ENCODE assay signal across 8 cellular contexts in genomic region chr9:137217276-137218211, GRCh38. TPM values are rescaled to one million over a fixed set of nuclear protein-coding genes. Genes with fewer than 3 reads are reported as not detected.
DNase-seq lines count a peak whose midpoint lies in the region; ATAC-seq and TF ChIP-seq lines count a peak whose summit lies in the region.
"Had no signal": no experiment of that assay in that cellular context is flagged by ENCODE, and none has a peak within 500 bp of the region (broad histone marks: within the 10 kb centered on the region; RNA-seq: fewer than 3 reads in every experiment).

No MANE protein-coding gene starts in this region.

- H3K4me1 ChIP-seq in tibial nerve, result peaks cover 0 to 55% (median 23%) of the 10 kb centered on the region in 4 donors

- H3K27ac ChIP-seq in VCaP, result peak overlapping the region; percentile 97
- H3K27ac ChIP-seq in tibial nerve, result peak overlapping the region in 3 of 4 donors; percentile 76 to 83 (median 80)

- TF ChIP-seq CTCF in VCaP (conservative IDR thresholded peaks at IDR 0.05), result no peak; the same call in 1 of the 2 replicates
- peak in 1 of 5 experiments; percentile 20 for TF ChIP-seq CTCF in tibial nerve (IDR thresholded peaks at IDR 0.05)

- H3K4me3 ChIP-seq in tibial nerve, result peak overlapping the region in 2 of 4 donors; percentile 31 to 40

- no peaks in the 10 kb centered on the region for H3K9me3 ChIP-seq in tibial nerve

- peak in 1 of 2 donors; percentile 29 for TF ChIP-seq POLR2A in tibial nerve (IDR thresholded peaks at IDR 0.05)

- H3K27me3 ChIP-seq in tibial nerve, result no peaks in the 10 kb centered on the region

- peaks cover 0 to 37% (median 0%) of the 10 kb centered on the region in 3 donors for H3K36me3 ChIP-seq in tibial nerve

- 52 to 65% methylated on average over 14 to 29 of the region's 36 CpGs for WGBS in tibial nerve, 2 donors

- peak; percentile 91 for DNase-seq in HT-29 (ENCODE audit: low spot score)
- peak; percentile 75 for DNase-seq in kidney tubule cell (ENCODE audit: low spot score)
- DNase-seq in tibial nerve (ENCODE audit: low spot score in 2 of 2), result peak; percentile 43 to 48
- DNase-seq in DMS114 treated with DMSO at 0.1 percent for 48 hours (lab: John Stamatoyannopoulos, UW; ENCODE audit: unreplicated experiment), result no peak
- DNase-seq in stimulated activated CD8-positive, alpha-beta memory T cell treated with anti-CD3 and anti-CD28 coated beads, Interleukin-4, amount 100 ng/mL, for 48 hours, result no peak
- DNase-seq: NCI-H1930 had no signal

- ATAC-seq in GM18858 (IDR thresholded peaks at IDR 0.05; ENCODE audit: unreplicated experiment), result no peak

- peak in 1 of 2 donors; percentile 53 for TF ChIP-seq EP300 in tibial nerve (IDR thresholded peaks at IDR 0.05)

RNA-seq across cellular contexts. Expression of gene RNF208, which starts 4.5 kb away (rescaled TPM):
- total RNA-seq in HT-29 (2014; rRNA removed; shearing (Covaris generic)), result 0.55 and 1.7 TPM in 2 replicates
- total RNA-seq in tibial nerve, result 1 to 10 TPM in 3 of 4 donors, under 1 TPM in 1; 0.63 to 8.1 (median 1.5) TPM

RNA-seq across cellular contexts. Expression of gene CYSRT1, which starts 7.4 kb away (rescaled TPM):
- 1.6 and 2.4 TPM in 2 replicates for total RNA-seq in HT-29 (2014; rRNA removed; shearing (Covaris generic))
- not detected for total RNA-seq in tibial nerve

RNA-seq across cellular contexts. Expression of gene RNF224, which starts 9.8 kb away (rescaled TPM):
- total RNA-seq in HT-29 (2014; rRNA removed; shearing (Covaris generic)), result 0.38 TPM in 1 of 2 replicates, not detected in the other
- not detected for total RNA-seq in tibial nerve

RNA-seq across cellular contexts. Expression of gene NDOR1, which starts 12.0 kb away (rescaled TPM):
- total RNA-seq in HT-29 (2014; rRNA removed; shearing (Covaris generic)), result 19.0 and 23.9 TPM in 2 replicates
- 10 to 100 TPM in 3 of 4 donors, 1 to 10 TPM in 1; 9.4 to 20.1 (median 14.3) TPM for total RNA-seq in tibial nerve

RNA-seq across cellular contexts. Expression of gene TMEM203, which starts 12.1 kb away (rescaled TPM):
- total RNA-seq in HT-29 (2014; rRNA removed; shearing (Covaris generic)), result 44.7 and 51.5 TPM in 2 replicates
- total RNA-seq in tibial nerve, result 10 to 100 TPM; 23.1 to 47.9 (median 30.0) TPM

Comparison
In these comparisons a context has a peak if more than half of its experiments do, and no peak if none do; other contexts are left out.
1. DNase-seq: peak in HT-29 (single experiment), kidney tubule cell (single experiment) and tibial nerve (2 of 2); none in DMS114 treated with DMSO at 0.1 percent for 48 hours (single experiment) and stimulated activated CD8-positive, alpha-beta memory T cell treated with anti-CD3 and anti-CD28 coated beads, Interleukin-4, amount 100 ng/mL, for 48 hours (single experiment).